ENCODE assay signal across 2 cellular contexts in the genomic region with DNA sequence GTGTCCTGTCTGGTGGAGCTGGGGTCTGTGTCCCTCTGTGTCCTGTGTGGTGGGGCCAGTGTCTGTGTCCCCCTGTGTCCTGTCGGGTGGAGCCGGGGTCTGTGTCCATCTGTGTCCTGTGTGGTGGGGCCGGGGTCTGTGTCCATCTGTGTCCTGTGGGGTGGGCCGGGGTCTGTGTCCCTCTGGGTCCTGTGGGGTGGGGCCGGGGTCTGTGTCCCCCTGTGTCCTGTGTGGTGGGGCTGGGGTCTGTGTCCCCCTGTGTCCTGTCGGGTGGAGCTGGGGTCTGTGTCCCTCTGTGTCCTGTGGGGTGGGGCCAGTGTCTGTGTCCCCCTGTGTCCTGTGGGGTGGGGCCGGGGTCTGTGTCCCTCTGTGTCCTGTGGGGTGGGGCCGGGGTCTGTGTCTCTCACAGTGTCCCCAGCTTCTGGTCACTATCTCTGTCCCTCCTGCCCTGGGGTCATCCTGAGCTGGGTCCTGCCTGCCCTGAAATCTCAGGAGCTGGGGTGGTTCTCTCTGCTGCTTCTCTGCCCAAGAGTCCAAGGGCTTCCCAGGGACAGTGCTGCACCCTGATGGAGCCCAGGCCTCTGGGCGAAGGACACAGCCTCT.
TF ChIP-seq lines count a peak whose summit lies in the region.

No MANE protein-coding gene starts in this region.

TF ChIP-seq in A549, 52 proteins besides CTCF, POLR2A, EP300 and RAD21 (continued from another document):
- no peak for TF ChIP-seq BCL3 (IDR thresholded peaks at IDR 0.05)
- no peak for TF ChIP-seq ZFP36 (IDR thresholded peaks at IDR 0.05; ENCODE audit: borderline replicate concordance, partially characterized antibody)
- no peak for TF ChIP-seq MAZ (IDR thresholded peaks at IDR 0.05; ENCODE audit: borderline replicate concordance, low read depth, low read length)
- no peak for TF ChIP-seq ESRRA (IDR thresholded peaks at IDR 0.05; ENCODE audit: borderline replicate concordance, low read length)
- no peak for TF ChIP-seq HOXA7 (CRISPR knock-in tag; IDR thresholded peaks at IDR 0.05)
- TF ChIP-seq NPAS2 (CRISPR knock-in tag; IDR thresholded peaks at IDR 0.05; ENCODE audit: borderline replicate concordance) = no peak
- TF ChIP-seq SREBF2 (IDR thresholded peaks at IDR 0.05) = no peak
- TF ChIP-seq, protein P1, sequence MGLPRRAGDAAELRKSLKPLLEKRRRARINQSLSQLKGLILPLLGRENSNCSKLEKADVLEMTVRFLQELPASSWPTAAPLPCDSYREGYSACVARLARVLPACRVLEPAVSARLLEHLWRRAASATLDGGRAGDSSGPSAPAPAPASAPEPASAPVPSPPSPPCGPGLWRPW (IDR thresholded peaks at IDR 0.05) = no peak
- no peak for TF ChIP-seq KDM5A (IDR thresholded peaks at IDR 0.05)
- TF ChIP-seq RCOR1 (IDR thresholded peaks at IDR 0.05; ENCODE audit: low read depth, low read length) = no peak
- TF ChIP-seq HOXB13 (CRISPR knock-in tag; IDR thresholded peaks at IDR 0.05; ENCODE audit: low read depth) = no peak
- no peak for TF ChIP-seq BHLHE40 (IDR thresholded peaks at IDR 0.05; ENCODE audit: low read depth, low read length)
- no peak for TF ChIP-seq TP53 (CRISPR knock-in tag; IDR thresholded peaks at IDR 0.05)

TF ChIP-seq in HCT116, 20 proteins besides CTCF, POLR2A, EP300 and RAD21 (continued from another document):
- TF ChIP-seq CBX3 (IDR thresholded peaks at IDR 0.05; ENCODE audit: low read depth) (no peak), FOSL1 (IDR thresholded peaks at IDR 0.05; ENCODE audit: low read depth) (no peak)
TF ChIP-seq in HCT116: peak in this region for 0.
